Comparison of ENCODE assay signal across 19 cellular contexts in the genomic region with DNA sequence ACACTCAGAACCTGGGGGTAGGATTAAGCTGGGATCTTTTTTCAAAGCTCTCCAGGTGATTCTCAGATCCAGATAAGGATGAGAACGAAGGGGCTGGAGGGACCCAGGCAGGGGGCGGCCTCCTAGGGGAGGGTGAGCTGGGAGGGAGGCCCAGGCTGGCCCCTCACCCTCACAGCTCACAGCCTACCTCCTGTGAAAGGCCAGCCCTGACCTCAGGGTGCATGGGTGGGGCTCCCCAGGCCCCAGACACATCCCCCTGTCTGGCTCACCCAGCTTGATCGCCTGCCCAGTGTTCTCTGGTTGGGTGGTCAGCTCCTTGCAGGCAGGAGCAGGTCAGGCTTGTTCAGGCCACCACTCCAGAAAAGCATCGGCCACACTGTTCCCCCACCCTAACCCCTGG. TPM values are rescaled to one million over a fixed set of nuclear protein-coding genes. Genes with fewer than 3 reads are reported as not detected.
DNase-seq lines count a peak whose midpoint lies in the region; ATAC-seq and TF ChIP-seq lines count a peak whose summit lies in the region.
"Had no signal": no experiment of that assay in that cellular context is flagged by ENCODE, and none has a peak within 500 bp of the region (broad histone marks: within the 10 kb centered on the region; RNA-seq: fewer than 3 reads in every experiment).

No MANE protein-coding gene starts in this region.

- TF ChIP-seq CTCF in natural killer cell (IDR thresholded peaks at IDR 0.05), result no peak

- peak; percentile 23 to 30 for ATAC-seq in right cardiac atrium
- ATAC-seq in Right ventricle myocardium superior (ENCODE audit: poor library complexity), result no peak
- no peak for ATAC-seq in natural killer cell
- ATAC-seq in GM21528 (IDR thresholded peaks at IDR 0.05; ENCODE audit: low FRiP score, unreplicated experiment), result no peak
- ATAC-seq: HCT116, Right ventricle myocardium inferior had no signal

- H3K27me3 ChIP-seq in right cardiac atrium (ENCODE audit: control insufficient read depth, insufficient read depth) (no peaks in the 10 kb centered on the region), duodenal mucosa (ENCODE audit: control insufficient read depth in 1 of 2, insufficient read depth in 2 of 2, low read length in 2 of 2) (no peaks in the 10 kb centered on the region)

- no peaks in the 10 kb centered on the region for H3K36me3 Mint-ChIP-seq in natural killer cell

- 93% methylated on average over 4 of the region's 4 CpGs for WGBS in right cardiac atrium

- peaks cover 78% of the 10 kb centered on the region in 2 donors for H3K4me1 Mint-ChIP-seq in natural killer cell

- H3K27me3 Mint-ChIP-seq in natural killer cell (ENCODE audit: low read depth in 2 of 2), result no peaks in the 10 kb centered on the region

- H3K4me3 Mint-ChIP-seq in natural killer cell, result no peak overlapping the region

- H3K9me3 ChIP-seq in right cardiac atrium (ENCODE audit: control insufficient read depth, low read length), result no peaks in the 10 kb centered on the region
- H3K9me3 ChIP-seq in duodenal mucosa (ENCODE audit: control insufficient read depth in 1 of 2, low read length in 2 of 2), result no peaks in the 10 kb centered on the region
- H3K9me3 ChIP-seq: Caco-2 had no signal

- H3K36me3 ChIP-seq in duodenal mucosa (ENCODE audit: control insufficient read depth in 1 of 2, insufficient read depth in 2 of 2, low read length in 2 of 2), result peaks cover 10 to 19% of the 10 kb centered on the region in 2 donors

- peak in 1 of 3 donors; percentile 24 for DNase-seq in right cardiac atrium
- DNase-seq in Right ventricle myocardium superior, result no peak
- no peak for DNase-seq in natural killer cell
- DNase-seq in NCI-H1436 treated with DMSO at 0.1 percent for 48 hours (lab: John Stamatoyannopoulos, UW), result no peak
- no peak for DNase-seq in putamen (ENCODE audit: low spot score)
- DNase-seq in SIG-M5 treated with dmso at 0.1 percent for 504 hours (lab: John Stamatoyannopoulos, UW; ENCODE audit: unreplicated experiment), result no peak
- DNase-seq: 8988T, Caco-2, NCI-H1092 treated with DMSO at 0.1 percent for 48 hours, NCI-H1694 treated with DMSO at 0.1 percent for 48 hours, NCI-H446 treated with DMSO at 0.1 percent for 48 hours, NCI-H774, PC-9 had no signal

- H3K4me1 ChIP-seq in right cardiac atrium (ENCODE audit: control insufficient read depth, insufficient read depth, low read length), result peaks cover 12% of the 10 kb centered on the region
- peaks cover 52 to 63% of the 10 kb centered on the region in 2 donors for H3K4me1 ChIP-seq in duodenal mucosa (ENCODE audit: control insufficient read depth in 1 of 2, insufficient read depth in 2 of 2, low read length in 2 of 2)
- H3K4me1 ChIP-seq: Caco-2 had no signal

- H3K27ac ChIP-seq in right cardiac atrium (ENCODE audit: low read length) (no peak overlapping the region), duodenal mucosa (ENCODE audit: low read depth, low read length) (peak overlapping the region; percentile 14)
- H3K27ac ChIP-seq: HL-60, KMS-11, PC-9 had no signal

- peak overlapping the region in 1 of 2 donors; percentile 28 for H3K9ac ChIP-seq in duodenal mucosa (ENCODE audit: low read depth in 1 of 2, low read length in 2 of 2)
- H3K9ac ChIP-seq: KMS-11 had no signal

- intact Hi-C loops in right cardiac atrium (cut with DNase I), result no loop called here
- intact Hi-C loops in Right ventricle myocardium superior (cut with DNase I), result no loop called here
- intact Hi-C loops in natural killer cell (cut with micrococcal nuclease), result no loop called here

- H3K4me3 ChIP-seq in right cardiac atrium (ENCODE audit: low read length), result no peak overlapping the region
- no peak overlapping the region for H3K4me3 ChIP-seq in duodenal mucosa (ENCODE audit: low read depth in 1 of 2, low read length in 2 of 2)
- H3K4me3 ChIP-seq: PC-9 had no signal

- no peaks in the 10 kb centered on the region for H3K9me3 Mint-ChIP-seq in natural killer cell

- peak overlapping the region; percentile 90 to 91 for H3K27ac Mint-ChIP-seq in natural killer cell

RNA-seq across cellular contexts. Expression of a gene that starts 24.3 kb away (rescaled TPM):
- total RNA-seq in right cardiac atrium (10 to 100 TPM; 36.6 to 38.7 (median 38.0) TPM), Right ventricle myocardium superior (29.4 TPM), natural killer cell (100 to 1,000 TPM; 120 to 179 (median 124) TPM)
- polyA plus RNA-seq in right cardiac atrium, result 16.6 TPM

Comparison
In these comparisons a context has a peak if more than half of its experiments do, and no peak if none do; other contexts are left out.
1. ATAC-seq: peak in right cardiac atrium (2 of 2); none in Right ventricle myocardium superior (single experiment), natural killer cell (0 of 3) and GM21528 (single experiment).